In the genomic region with DNA sequence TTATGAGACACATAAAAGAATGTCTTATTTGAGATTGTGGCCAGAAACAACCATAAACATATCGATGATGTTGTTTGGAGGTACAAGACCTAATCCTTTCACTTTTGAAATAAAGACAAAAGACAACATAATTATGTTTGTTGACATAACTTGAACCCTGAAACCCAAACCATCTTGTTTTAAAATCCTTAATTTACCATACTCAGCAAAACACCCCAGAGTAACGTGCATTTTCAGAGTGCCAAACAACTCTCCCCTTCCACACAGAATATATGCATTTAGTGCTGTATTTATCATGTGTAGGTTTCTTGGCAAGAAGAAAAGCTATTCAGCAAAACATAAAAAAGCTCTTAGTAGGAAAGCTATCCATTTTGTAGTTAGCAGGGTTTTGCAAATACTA, we compare ENCODE assay signal across 1 cellular context.
TF ChIP-seq lines count a peak whose summit lies in the region.

No MANE protein-coding gene starts in this region.

TF ChIP-seq in HepG2, 621 proteins besides CTCF, POLR2A, EP300 and RAD21 (continued from another document):
- TF ChIP-seq, protein P1, sequence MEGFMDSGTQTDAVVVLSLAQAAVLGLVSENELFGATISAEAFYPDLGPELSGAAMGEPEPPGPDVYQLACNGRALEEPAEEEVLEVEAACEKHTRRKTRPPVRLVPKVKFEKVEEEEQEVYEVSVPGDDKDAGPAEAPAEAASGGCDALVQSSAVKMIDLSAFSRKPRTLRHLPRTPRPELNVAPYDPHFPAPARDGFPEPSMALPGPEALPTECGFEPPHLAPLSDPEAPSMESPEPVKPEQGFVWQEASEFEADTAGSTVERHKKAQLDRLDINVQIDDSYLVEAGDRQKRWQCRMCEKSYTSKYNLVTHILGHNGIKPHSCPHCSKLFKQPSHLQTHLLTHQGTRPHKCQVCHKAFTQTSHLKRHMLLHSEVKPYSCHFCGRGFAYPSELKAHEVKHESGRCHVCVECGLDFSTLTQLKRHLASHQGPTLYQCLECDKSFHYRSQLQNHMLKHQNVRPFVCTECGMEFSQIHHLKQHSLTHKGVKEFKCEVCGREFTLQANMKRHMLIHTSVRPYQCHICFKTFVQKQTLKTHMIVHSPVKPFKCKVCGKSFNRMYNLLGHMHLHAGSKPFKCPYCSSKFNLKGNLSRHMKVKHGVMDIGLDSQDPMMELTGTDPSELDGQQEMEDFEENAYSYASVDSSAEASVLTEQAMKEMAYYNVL (CRISPR knock-in tag; IDR thresholded peaks at IDR 0.05; ENCODE audit: borderline replicate concordance) = no peak
- peak; percentile 72 for TF ChIP-seq MAFF (IDR thresholded peaks at IDR 0.05; ENCODE audit: low read depth, low read length)
